1 cellular context compared by ENCODE assay signal in the genomic region with DNA sequence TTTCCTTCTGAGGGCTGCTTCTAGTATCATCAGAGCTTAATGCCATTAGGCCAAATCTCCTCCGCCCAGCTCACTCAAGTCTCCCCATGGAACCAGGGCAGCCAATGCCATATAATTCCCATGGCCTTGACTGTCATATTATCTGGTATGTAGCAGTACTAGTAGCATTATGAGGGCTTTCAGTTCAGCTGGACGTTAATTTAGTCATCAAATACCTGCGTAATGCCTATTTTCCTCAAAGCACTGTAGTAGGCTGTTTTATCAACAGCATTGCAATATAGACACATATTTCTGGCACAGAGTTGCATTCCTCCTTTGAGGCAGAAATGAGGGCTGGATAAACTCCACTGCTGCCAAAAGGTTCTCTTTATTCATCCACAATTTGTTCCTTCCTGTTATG.
TF ChIP-seq lines count a peak whose summit lies in the region.

No MANE protein-coding gene starts in this region.

TF ChIP-seq in SK-N-SH, 30 proteins besides CTCF, POLR2A, EP300 and RAD21 (continued from another document):
- TF ChIP-seq, protein P1, sequence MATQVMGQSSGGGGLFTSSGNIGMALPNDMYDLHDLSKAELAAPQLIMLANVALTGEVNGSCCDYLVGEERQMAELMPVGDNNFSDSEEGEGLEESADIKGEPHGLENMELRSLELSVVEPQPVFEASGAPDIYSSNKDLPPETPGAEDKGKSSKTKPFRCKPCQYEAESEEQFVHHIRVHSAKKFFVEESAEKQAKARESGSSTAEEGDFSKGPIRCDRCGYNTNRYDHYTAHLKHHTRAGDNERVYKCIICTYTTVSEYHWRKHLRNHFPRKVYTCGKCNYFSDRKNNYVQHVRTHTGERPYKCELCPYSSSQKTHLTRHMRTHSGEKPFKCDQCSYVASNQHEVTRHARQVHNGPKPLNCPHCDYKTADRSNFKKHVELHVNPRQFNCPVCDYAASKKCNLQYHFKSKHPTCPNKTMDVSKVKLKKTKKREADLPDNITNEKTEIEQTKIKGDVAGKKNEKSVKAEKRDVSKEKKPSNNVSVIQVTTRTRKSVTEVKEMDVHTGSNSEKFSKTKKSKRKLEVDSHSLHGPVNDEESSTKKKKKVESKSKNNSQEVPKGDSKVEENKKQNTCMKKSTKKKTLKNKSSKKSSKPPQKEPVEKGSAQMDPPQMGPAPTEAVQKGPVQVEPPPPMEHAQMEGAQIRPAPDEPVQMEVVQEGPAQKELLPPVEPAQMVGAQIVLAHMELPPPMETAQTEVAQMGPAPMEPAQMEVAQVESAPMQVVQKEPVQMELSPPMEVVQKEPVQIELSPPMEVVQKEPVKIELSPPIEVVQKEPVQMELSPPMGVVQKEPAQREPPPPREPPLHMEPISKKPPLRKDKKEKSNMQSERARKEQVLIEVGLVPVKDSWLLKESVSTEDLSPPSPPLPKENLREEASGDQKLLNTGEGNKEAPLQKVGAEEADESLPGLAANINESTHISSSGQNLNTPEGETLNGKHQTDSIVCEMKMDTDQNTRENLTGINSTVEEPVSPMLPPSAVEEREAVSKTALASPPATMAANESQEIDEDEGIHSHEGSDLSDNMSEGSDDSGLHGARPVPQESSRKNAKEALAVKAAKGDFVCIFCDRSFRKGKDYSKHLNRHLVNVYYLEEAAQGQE (IDR thresholded peaks at IDR 0.05; ENCODE audit: low read depth, low read length): no peak
